ENCODE assay signal across 1 cellular context in genomic region chr14:38932653-38933000, GRCh38.
TF ChIP-seq lines count a peak whose summit lies in the region.
"Not testable (repeated sequence)": the region's sequence is repeated elsewhere in the genome, so short reads cannot be mapped to it uniquely, and the experiment has no call there.

No MANE protein-coding gene starts in this region.

TF ChIP-seq in HepG2, 621 proteins besides CTCF, POLR2A, EP300 and RAD21:
- TF ChIP-seq ZNF280D (CRISPR knock-in tag; IDR thresholded peaks at IDR 0.05) (0 out of 2 replicates have a peak, but pooled peaks have one; percentile 39), ZNF512B (CRISPR knock-in tag; IDR thresholded peaks at IDR 0.05; ENCODE audit: borderline replicate concordance) (0 out of 2 replicates have a peak, but pooled peaks have one; percentile 56), ZBTB40 (CRISPR knock-in tag; IDR thresholded peaks at IDR 0.05) (0 out of 2 replicates have a peak, but pooled peaks have one; percentile 28)
- not testable (repeated sequence) for TF ChIP-seq ZBTB40 (IDR thresholded peaks at IDR 0.05)
